Comparison of ENCODE assay signal across 22 cellular contexts in the genomic region with DNA sequence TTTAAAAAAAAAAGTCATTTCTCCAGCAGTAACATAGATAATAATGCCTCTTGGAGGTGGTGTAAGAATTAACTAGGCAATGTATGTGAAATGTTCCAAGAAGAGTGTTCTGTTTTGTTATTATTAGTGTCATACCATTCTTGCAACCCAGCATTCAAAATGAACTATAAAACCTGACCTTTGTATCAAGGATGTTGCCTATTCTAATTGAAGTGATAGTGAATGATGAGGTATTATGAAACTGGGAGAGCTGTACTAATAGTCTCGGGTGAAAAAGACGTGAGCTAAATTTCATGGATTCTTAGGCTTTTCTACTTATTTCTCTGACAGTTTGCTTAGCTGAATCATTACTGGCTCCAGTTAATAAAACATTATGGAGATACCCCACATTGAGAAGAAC.
A peak's percentile ranks its signal among the peaks of the same experiment; 100 is the strongest.
DNase-seq lines count a peak whose midpoint lies in the region; ATAC-seq, FAIRE-seq and TF ChIP-seq lines count a peak whose summit lies in the region.
"Had no signal": no experiment of that assay in that cellular context is flagged by ENCODE, and none has a peak within 500 bp of the region (broad histone marks: within the 10 kb centered on the region; RNA-seq: fewer than 3 reads in every experiment).

No MANE protein-coding gene starts in this region.

- DNase-seq in fibroblast of villous mesenchyme (ENCODE audit: low read depth) (peak; percentile 28), left lobe of liver (ENCODE audit: low spot score) (no peak), small intestine (peak; percentile 19), AG08395 (ENCODE audit: low spot score) (no peak), COR-L47 (lab: John Stamatoyannopoulos, UW) (no peak)
- DNase-seq: 8988T; ACHN; AML-193; C1 segment of cervical spinal cord; Caco-2; Calu3; CD4-positive, alpha-beta memory T cell; CD4-positive, CD25-positive, alpha-beta regulatory T cell; CD8-positive, alpha-beta memory T cell; DMS79 treated with DMSO at 0.1 percent for 48 hours; GF-D8 had no signal

- H3K9me3 ChIP-seq in small intestine (ENCODE audit: control insufficient read depth, low read depth): no peaks in the 10 kb centered on the region
- H3K9me3 ChIP-seq: BLaER1, Caco-2 had no signal

- peak; percentile 76 for ATAC-seq in left lobe of liver

- no peaks in the 10 kb centered on the region for H3K4me1 ChIP-seq in small intestine (ENCODE audit: control insufficient read depth in 2 of 2, insufficient read depth in 1 of 2, low read depth in 1 of 2, low read length in 1 of 2)
- H3K4me1 ChIP-seq: BLaER1 had no signal

- WGBS in small intestine, 3 donors: 26 to 65% (median 47%) methylated on average over 2 of the region's 2 CpGs

- H3K4me3 ChIP-seq in fibroblast of villous mesenchyme (ENCODE audit: low read depth, low read length) (no peak overlapping the region), small intestine (ENCODE audit: low read depth in 1 of 2, low read length in 2 of 2) (no peak overlapping the region)
- H3K4me3 ChIP-seq: BLaER1 had no signal

- H3K27me3 ChIP-seq in small intestine (ENCODE audit: control insufficient read depth in 2 of 2, insufficient read depth in 2 of 2, low read length in 2 of 2): no peaks in the 10 kb centered on the region
- H3K27me3 ChIP-seq: BLaER1 had no signal

- no peak overlapping the region for H3K27ac ChIP-seq in small intestine (ENCODE audit: low read depth in 1 of 2, low read length in 1 of 2)
- H3K27ac ChIP-seq: BLaER1 had no signal

- no peak for TF ChIP-seq CTCF in fibroblast of villous mesenchyme (IDR thresholded peaks at IDR 0.05; ENCODE audit: insufficient read depth, low read depth, low read length)

- H3K36me3 ChIP-seq in small intestine (ENCODE audit: control insufficient read depth in 2 of 2, insufficient read depth in 2 of 2, low read length in 2 of 2): no peaks in the 10 kb centered on the region
- H3K36me3 ChIP-seq: BLaER1 had no signal

- no peak for FAIRE-seq in small intestine (lab: Jason Lieb, UNC)
- FAIRE-seq: A204.1, D721Med, G401.6, GM12891, GM19239 had no signal

Comparison
In these comparisons a context has a peak if more than half of its experiments do, and no peak if none do; other contexts are left out.
1. DNase-seq: peak in fibroblast of villous mesenchyme (single experiment) and small intestine (single experiment); none in left lobe of liver (single experiment), AG08395 (single experiment) and COR-L47 (single experiment).